ENCODE assay signal across 8 cellular contexts in genomic region chr5:178120661-178121357, GRCh38. TPM values are rescaled to one million over a fixed set of nuclear protein-coding genes. Genes with fewer than 3 reads are reported as not detected.
A peak's percentile ranks its signal among the peaks of the same experiment; 100 is the strongest.
DNase-seq lines count a peak whose midpoint lies in the region; ATAC-seq and TF ChIP-seq lines count a peak whose summit lies in the region.

No MANE protein-coding gene starts in this region.

- peak overlapping the region; percentile 15 to 61 (median 40); a peak in 16 of 20 replicates for H3K4me3 ChIP-seq in BLaER1 treated with 17β-estradiol and CSF1 and Interleukin-3, amounts not matched to agents 10 nM and 100 nM

- H3K9me3 Mint-ChIP-seq in chondrocyte (ENCODE audit: low read depth): no peaks in the 10 kb centered on the region

- peak overlapping the region in 8 of 11 experiments; percentile 48 to 86 (median 72); a peak in 16 of 22 replicates for H3K9ac ChIP-seq in BLaER1 treated with 17β-estradiol and CSF1 and Interleukin-3, amounts not matched to agents 10 nM and 100 nM

- H4K20me1 ChIP-seq in BLaER1 treated with 17β-estradiol and CSF1 and Interleukin-3, amounts not matched to agents 10 nM and 100 nM: peaks cover 0 to 78% (median 12%) of the 10 kb centered on the region in 11 experiments; a peak in 10 of 22 replicates

- peak overlapping the region; percentile 81 to 100 (median 99) for H3K4me2 ChIP-seq in BLaER1 treated with 17β-estradiol and CSF1 and Interleukin-3, amounts not matched to agents 10 nM and 100 nM

- H3K4me3 Mint-ChIP-seq in chondrocyte (ENCODE audit: unreplicated experiment): no peak overlapping the region

- H3K27me3 Mint-ChIP-seq in chondrocyte (ENCODE audit: low read depth): peaks cover 4% of the 10 kb centered on the region

- peak overlapping the region in 8 of 11 experiments; percentile 39 to 94 (median 79); a peak in 16 of 22 replicates for H3K27ac ChIP-seq in BLaER1 treated with 17β-estradiol and CSF1 and Interleukin-3, amounts not matched to agents 10 nM and 100 nM

- peak; percentile 88 for ATAC-seq in HG03280 (IDR thresholded peaks at IDR 0.05; ENCODE audit: unreplicated experiment)

- no peaks in the 10 kb centered on the region for H3K36me3 Mint-ChIP-seq in chondrocyte (ENCODE audit: low read depth)

- 0 out of 22 replicates have a peak, but pooled peaks cover 0 to 6% (median 0%) of the 10 kb centered on the region in 11 experiments for H3K36me3 ChIP-seq in BLaER1 treated with 17β-estradiol and CSF1 and Interleukin-3, amounts not matched to agents 10 nM and 100 nM

- H3K4me1 Mint-ChIP-seq in chondrocyte (ENCODE audit: low read depth): peaks cover 2% of the 10 kb centered on the region

- no peak overlapping the region for H3K27ac Mint-ChIP-seq in chondrocyte (ENCODE audit: unreplicated experiment)

- DNase-seq in GM19238 (ENCODE audit: insufficient read length, low spot score): peak; percentile 93
- DNase-seq in NCI-H226: peak; percentile 27
- DNase-seq in activated CD4-positive, alpha-beta T cell treated with anti-CD3 and anti-CD28 coated beads for 24 hours (ENCODE audit: low read depth in 2 of 2): peak; percentile 62 to 76
- DNase-seq in chondrocyte (ENCODE audit: low spot score): no peak
- peak; percentile 19 for DNase-seq in middle frontal gyrus (ENCODE audit: extremely low spot score, low spot score)
- DNase-seq in stimulated activated CD8-positive, alpha-beta memory T cell treated with anti-CD3 and anti-CD28 coated beads, Interleukin-7, amount 100 ng/mL, for 24 hours (ENCODE audit: low read depth): peak; percentile 38

- H3K27me3 ChIP-seq in BLaER1 treated with 17β-estradiol and CSF1 and Interleukin-3, amounts not matched to agents 10 nM and 100 nM: peaks cover 0 to 66% (median 0%) of the 10 kb centered on the region in 11 experiments; a peak in 5 of 22 replicates

- H3K9me3 ChIP-seq in BLaER1 treated with 17β-estradiol and CSF1 and Interleukin-3, amounts not matched to agents 10 nM and 100 nM (replicated peaks in 1 of 11): no peaks in the 10 kb centered on the region

- peaks cover 71 to 98% (median 97%) of the 10 kb centered on the region in 10 experiments for H3K4me1 ChIP-seq in BLaER1 treated with 17β-estradiol and CSF1 and Interleukin-3, amounts not matched to agents 10 nM and 100 nM

- peak; percentile 61 for TF ChIP-seq CTCF in chondrocyte (IDR thresholded peaks at IDR 0.05)

RNA-seq across cellular contexts. Expression of gene N4BP3, which starts 7.5 kb away (rescaled TPM):
- total RNA-seq in chondrocyte: 0.27 to 0.44 TPM (median 0.32 TPM) in 3 replicates

RNA-seq across cellular contexts. Expression of gene RMND5B, which starts 10.0 kb away (rescaled TPM):
- 24.4 to 27.7 TPM (median 26.8 TPM) in 3 replicates for total RNA-seq in chondrocyte

RNA-seq across cellular contexts. Expression of gene NHP2, which starts 32.9 kb away (rescaled TPM):
- total RNA-seq in chondrocyte: 72.2 to 106 TPM (median 74.1 TPM) in 3 replicates
